In the genomic region with DNA sequence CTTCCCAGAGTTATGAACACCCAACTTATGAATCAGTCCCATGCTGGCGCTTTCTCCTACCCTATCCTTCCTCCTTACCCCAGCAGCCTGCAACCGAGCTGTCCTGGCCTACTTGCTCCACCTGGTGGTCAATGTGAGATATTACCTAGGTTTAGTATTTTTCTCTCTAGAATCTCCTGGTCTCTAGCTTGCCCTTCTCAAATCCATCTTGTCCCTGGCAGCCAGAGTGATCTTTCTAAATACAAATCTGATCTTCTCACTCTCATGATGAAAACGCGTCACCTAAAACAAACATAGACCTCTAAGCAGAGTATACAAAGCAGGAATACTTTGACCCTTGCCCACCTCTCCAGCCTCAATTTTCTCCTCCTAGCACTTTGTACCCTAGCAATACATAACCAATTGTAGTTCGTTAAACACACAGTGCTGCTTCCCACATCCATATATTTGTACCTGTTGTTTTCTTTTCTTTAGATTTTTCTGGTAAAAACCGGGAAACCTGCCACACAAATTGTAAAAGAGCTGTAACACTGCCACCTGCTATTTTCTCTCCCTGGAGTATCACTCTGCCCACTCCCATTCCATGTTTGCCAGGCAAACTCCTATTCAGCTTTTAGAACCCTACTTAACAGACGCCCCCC, we compare ENCODE assay signal across 1 cellular context.
TF ChIP-seq lines count a peak whose summit lies in the region.

No MANE protein-coding gene starts in this region.

TF ChIP-seq in HepG2, 621 proteins besides CTCF, POLR2A, EP300 and RAD21 (continued from another document and continues in another):
- peak; percentile 58; the same call in 1 of the 2 replicates for TF ChIP-seq ETV5 (CRISPR knock-in tag; IDR thresholded peaks at IDR 0.05; ENCODE audit: borderline replicate concordance)
- peak; percentile 69; the same call in 1 of the 2 replicates for TF ChIP-seq ESRRA (CRISPR knock-in tag; IDR thresholded peaks at IDR 0.05; ENCODE audit: low read depth)
- no peak for TF ChIP-seq CAMTA2 (CRISPR knock-in tag; IDR thresholded peaks at IDR 0.05; ENCODE audit: borderline replicate concordance)
- TF ChIP-seq TCF7L2 (IDR thresholded peaks at IDR 0.05; ENCODE audit: low read depth, low read length) = no peak
- TF ChIP-seq KDM5B (CRISPR knock-in tag; IDR thresholded peaks at IDR 0.05; ENCODE audit: borderline replicate concordance) = no peak
- no peak for TF ChIP-seq AKAP8 (CRISPR knock-in tag; IDR thresholded peaks at IDR 0.05)
- 0 out of 2 replicates have a peak, but pooled peaks have one; percentile 28 for TF ChIP-seq ZNF205 (CRISPR knock-in tag; IDR thresholded peaks at IDR 0.05)
- TF ChIP-seq, protein P1, sequence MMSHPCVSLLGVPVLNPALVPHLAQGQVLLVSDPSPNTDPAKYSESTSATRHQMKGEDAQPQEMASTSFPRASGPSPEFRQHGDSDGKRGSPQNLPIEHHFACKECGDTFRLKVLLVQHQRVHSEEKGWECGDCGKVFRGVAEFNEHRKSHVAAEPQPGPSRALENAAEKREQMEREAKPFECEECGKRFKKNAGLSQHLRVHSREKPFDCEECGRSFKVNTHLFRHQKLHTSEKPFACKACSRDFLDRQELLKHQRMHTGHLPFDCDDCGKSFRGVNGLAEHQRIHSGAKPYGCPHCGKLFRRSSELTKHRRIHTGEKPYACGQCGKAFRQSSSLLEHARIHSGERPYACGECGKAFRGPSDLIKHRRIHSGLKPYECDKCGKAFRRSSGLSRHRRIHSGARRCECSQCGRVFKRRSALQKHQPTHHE (CRISPR knock-in tag; IDR thresholded peaks at IDR 0.05; ENCODE audit: borderline replicate concordance) = no peak
- TF ChIP-seq PAF1 (CRISPR knock-in tag; IDR thresholded peaks at IDR 0.05) = no peak
- TF ChIP-seq HOXA9 (CRISPR knock-in tag; IDR thresholded peaks at IDR 0.05; ENCODE audit: borderline replicate concordance) = no peak
- TF ChIP-seq, protein P2, sequence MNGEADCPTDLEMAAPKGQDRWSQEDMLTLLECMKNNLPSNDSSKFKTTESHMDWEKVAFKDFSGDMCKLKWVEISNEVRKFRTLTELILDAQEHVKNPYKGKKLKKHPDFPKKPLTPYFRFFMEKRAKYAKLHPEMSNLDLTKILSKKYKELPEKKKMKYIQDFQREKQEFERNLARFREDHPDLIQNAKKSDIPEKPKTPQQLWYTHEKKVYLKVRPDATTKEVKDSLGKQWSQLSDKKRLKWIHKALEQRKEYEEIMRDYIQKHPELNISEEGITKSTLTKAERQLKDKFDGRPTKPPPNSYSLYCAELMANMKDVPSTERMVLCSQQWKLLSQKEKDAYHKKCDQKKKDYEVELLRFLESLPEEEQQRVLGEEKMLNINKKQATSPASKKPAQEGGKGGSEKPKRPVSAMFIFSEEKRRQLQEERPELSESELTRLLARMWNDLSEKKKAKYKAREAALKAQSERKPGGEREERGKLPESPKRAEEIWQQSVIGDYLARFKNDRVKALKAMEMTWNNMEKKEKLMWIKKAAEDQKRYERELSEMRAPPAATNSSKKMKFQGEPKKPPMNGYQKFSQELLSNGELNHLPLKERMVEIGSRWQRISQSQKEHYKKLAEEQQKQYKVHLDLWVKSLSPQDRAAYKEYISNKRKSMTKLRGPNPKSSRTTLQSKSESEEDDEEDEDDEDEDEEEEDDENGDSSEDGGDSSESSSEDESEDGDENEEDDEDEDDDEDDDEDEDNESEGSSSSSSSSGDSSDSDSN (CRISPR knock-in tag; IDR thresholded peaks at IDR 0.05) = 0 out of 2 replicates have a peak, but pooled peaks have one; percentile 22
- peak; percentile 86 for TF ChIP-seq MEF2D (CRISPR knock-in tag; IDR thresholded peaks at IDR 0.05)
- peak; percentile 93 for TF ChIP-seq MIXL1 (CRISPR knock-in tag; IDR thresholded peaks at IDR 0.05)
- TF ChIP-seq, protein P3, sequence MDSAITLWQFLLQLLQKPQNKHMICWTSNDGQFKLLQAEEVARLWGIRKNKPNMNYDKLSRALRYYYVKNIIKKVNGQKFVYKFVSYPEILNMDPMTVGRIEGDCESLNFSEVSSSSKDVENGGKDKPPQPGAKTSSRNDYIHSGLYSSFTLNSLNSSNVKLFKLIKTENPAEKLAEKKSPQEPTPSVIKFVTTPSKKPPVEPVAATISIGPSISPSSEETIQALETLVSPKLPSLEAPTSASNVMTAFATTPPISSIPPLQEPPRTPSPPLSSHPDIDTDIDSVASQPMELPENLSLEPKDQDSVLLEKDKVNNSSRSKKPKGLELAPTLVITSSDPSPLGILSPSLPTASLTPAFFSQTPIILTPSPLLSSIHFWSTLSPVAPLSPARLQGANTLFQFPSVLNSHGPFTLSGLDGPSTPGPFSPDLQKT (CRISPR knock-in tag; IDR thresholded peaks at IDR 0.05; ENCODE audit: borderline replicate concordance) = no peak
- no peak for TF ChIP-seq SYNCRIP (IDR thresholded peaks at IDR 0.05; ENCODE audit: insufficient read depth, low read depth, low read length)
- TF ChIP-seq, protein P4, sequence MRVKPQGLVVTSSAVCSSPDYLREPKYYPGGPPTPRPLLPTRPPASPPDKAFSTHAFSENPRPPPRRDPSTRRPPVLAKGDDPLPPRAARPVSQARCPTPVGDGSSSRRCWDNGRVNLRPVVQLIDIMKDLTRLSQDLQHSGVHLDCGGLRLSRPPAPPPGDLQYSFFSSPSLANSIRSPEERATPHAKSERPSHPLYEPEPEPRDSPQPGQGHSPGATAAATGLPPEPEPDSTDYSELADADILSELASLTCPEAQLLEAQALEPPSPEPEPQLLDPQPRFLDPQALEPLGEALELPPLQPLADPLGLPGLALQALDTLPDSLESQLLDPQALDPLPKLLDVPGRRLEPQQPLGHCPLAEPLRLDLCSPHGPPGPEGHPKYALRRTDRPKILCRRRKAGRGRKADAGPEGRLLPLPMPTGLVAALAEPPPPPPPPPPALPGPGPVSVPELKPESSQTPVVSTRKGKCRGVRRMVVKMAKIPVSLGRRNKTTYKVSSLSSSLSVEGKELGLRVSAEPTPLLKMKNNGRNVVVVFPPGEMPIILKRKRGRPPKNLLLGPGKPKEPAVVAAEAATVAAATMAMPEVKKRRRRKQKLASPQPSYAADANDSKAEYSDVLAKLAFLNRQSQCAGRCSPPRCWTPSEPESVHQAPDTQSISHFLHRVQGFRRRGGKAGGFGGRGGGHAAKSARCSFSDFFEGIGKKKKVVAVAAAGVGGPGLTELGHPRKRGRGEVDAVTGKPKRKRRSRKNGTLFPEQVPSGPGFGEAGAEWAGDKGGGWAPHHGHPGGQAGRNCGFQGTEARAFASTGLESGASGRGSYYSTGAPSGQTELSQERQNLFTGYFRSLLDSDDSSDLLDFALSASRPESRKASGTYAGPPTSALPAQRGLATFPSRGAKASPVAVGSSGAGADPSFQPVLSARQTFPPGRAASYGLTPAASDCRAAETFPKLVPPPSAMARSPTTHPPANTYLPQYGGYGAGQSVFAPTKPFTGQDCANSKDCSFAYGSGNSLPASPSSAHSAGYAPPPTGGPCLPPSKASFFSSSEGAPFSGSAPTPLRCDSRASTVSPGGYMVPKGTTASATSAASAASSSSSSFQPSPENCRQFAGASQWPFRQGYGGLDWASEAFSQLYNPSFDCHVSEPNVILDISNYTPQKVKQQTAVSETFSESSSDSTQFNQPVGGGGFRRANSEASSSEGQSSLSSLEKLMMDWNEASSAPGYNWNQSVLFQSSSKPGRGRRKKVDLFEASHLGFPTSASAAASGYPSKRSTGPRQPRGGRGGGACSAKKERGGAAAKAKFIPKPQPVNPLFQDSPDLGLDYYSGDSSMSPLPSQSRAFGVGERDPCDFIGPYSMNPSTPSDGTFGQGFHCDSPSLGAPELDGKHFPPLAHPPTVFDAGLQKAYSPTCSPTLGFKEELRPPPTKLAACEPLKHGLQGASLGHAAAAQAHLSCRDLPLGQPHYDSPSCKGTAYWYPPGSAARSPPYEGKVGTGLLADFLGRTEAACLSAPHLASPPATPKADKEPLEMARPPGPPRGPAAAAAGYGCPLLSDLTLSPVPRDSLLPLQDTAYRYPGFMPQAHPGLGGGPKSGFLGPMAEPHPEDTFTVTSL (CRISPR knock-in tag; IDR thresholded peaks at IDR 0.05; ENCODE audit: borderline replicate concordance) = peak; percentile 91; the same call in 1 of the 2 replicates
- TF ChIP-seq SNAPC2 (CRISPR knock-in tag; IDR thresholded peaks at IDR 0.05) = 0 out of 2 replicates have a peak, but pooled peaks have one; percentile 61
- TF ChIP-seq TARDBP (CRISPR knock-in tag; IDR thresholded peaks at IDR 0.05) = peak; percentile 75; the same call in 1 of the 2 replicates
- peak; percentile 86 for TF ChIP-seq SAP130 (CRISPR knock-in tag; IDR thresholded peaks at IDR 0.05; ENCODE audit: low read depth)
- TF ChIP-seq HDAC2 (CRISPR knock-in tag; IDR thresholded peaks at IDR 0.05) = peak; percentile 99
- TF ChIP-seq HNRNPK (IDR thresholded peaks at IDR 0.05; ENCODE audit: low read depth, low read length, poor library complexity, severe bottlenecking) = no peak
- TF ChIP-seq KDM6A (CRISPR knock-in tag; IDR thresholded peaks at IDR 0.05; ENCODE audit: low read depth) = peak; percentile 86
- no peak for TF ChIP-seq ZNF382 (CRISPR knock-in tag; IDR thresholded peaks at IDR 0.05; ENCODE audit: borderline replicate concordance)
- peak; percentile 93; the same call in 1 of the 2 replicates for TF ChIP-seq FOXJ3 (CRISPR knock-in tag; IDR thresholded peaks at IDR 0.05; ENCODE audit: borderline replicate concordance)
- TF ChIP-seq, protein P5, sequence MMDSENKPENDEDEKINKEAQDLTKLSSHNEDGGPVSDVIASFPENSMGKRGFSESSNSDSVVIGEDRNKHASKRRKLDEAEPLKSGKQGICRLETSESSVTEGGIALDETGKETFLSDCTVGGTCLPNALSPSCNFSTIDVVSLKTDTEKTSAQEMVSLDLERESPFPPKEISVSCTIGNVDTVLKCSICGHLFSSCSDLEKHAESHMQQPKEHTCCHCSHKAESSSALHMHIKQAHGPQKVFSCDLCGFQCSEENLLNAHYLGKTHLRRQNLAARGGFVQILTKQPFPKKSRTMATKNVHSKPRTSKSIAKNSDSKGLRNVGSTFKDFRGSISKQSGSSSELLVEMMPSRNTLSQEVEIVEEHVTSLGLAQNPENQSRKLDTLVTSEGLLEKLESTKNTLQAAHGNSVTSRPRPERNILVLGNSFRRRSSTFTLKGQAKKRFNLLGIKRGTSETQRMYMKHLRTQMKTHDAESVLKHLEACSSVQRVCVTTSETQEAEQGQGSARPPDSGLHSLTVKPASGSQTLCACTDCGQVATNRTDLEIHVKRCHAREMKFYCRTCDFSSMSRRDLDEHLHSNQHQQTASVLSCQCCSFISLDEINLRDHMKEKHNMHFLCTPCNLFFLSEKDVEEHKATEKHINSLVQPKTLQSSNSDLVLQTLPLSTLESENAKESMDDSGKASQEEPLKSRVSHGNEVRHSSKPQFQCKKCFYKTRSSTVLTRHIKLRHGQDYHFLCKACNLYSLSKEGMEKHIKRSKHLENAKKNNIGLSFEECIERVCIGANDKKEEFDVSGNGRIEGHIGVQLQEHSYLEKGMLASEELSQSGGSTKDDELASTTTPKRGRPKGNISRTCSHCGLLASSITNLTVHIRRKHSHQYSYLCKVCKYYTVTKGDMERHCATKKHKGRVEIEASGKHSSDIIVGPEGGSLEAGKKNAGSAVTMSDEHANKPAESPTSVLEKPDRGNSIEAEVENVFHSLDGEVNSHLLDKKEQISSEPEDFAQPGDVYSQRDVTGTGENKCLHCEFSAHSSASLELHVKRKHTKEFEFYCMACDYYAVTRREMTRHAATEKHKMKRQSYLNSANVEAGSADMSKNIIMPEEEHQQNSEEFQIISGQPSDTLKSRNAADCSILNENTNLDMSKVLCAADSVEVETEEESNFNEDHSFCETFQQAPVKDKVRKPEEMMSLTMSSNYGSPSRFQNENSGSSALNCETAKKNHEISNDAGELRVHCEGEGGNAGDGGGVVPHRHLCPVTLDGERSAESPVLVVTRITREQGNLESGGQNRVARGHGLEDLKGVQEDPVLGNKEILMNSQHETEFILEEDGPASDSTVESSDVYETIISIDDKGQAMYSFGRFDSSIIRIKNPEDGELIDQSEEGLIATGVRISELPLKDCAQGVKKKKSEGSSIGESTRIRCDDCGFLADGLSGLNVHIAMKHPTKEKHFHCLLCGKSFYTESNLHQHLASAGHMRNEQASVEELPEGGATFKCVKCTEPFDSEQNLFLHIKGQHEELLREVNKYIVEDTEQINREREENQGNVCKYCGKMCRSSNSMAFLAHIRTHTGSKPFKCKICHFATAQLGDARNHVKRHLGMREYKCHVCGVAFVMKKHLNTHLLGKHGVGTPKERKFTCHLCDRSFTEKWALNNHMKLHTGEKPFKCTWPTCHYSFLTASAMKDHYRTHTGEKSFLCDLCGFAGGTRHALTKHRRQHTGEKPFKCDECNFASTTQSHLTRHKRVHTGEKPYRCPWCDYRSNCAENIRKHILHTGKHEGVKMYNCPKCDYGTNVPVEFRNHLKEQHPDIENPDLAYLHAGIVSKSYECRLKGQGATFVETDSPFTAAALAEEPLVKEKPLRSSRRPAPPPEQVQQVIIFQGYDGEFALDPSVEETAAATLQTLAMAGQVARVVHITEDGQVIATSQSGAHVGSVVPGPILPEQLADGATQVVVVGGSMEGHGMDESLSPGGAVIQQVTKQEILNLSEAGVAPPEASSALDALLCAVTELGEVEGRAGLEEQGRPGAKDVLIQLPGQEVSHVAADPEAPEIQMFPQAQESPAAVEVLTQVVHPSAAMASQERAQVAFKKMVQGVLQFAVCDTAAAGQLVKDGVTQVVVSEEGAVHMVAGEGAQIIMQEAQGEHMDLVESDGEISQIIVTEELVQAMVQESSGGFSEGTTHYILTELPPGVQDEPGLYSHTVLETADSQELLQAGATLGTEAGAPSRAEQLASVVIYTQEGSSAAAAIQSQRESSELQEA (CRISPR knock-in tag; IDR thresholded peaks at IDR 0.05; ENCODE audit: not compliant biosample characterization) = no peak
- peak; percentile 92 for TF ChIP-seq JUN (CRISPR knock-in tag; IDR thresholded peaks at IDR 0.05)
- TF ChIP-seq ZFP62 (CRISPR knock-in tag; IDR thresholded peaks at IDR 0.05) = no peak
- TF ChIP-seq NCOA2 (CRISPR knock-in tag; IDR thresholded peaks at IDR 0.05) = peak; percentile 90
- TF ChIP-seq, protein P6, sequence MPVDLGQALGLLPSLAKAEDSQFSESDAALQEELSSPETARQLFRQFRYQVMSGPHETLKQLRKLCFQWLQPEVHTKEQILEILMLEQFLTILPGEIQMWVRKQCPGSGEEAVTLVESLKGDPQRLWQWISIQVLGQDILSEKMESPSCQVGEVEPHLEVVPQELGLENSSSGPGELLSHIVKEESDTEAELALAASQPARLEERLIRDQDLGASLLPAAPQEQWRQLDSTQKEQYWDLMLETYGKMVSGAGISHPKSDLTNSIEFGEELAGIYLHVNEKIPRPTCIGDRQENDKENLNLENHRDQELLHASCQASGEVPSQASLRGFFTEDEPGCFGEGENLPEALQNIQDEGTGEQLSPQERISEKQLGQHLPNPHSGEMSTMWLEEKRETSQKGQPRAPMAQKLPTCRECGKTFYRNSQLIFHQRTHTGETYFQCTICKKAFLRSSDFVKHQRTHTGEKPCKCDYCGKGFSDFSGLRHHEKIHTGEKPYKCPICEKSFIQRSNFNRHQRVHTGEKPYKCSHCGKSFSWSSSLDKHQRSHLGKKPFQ (CRISPR knock-in tag; IDR thresholded peaks at IDR 0.05; ENCODE audit: insufficient replicate concordance) = peak; percentile 21
- TF ChIP-seq ZNF652 (CRISPR knock-in tag; IDR thresholded peaks at IDR 0.05; ENCODE audit: borderline replicate concordance, low read depth) = peak; percentile 41; the same call in 1 of the 2 replicates
- 0 out of 2 replicates have a peak, but pooled peaks have one; percentile 47 for TF ChIP-seq ZNF775 (CRISPR knock-in tag; IDR thresholded peaks at IDR 0.05; ENCODE audit: borderline replicate concordance)
- no peak for TF ChIP-seq TAF15 (IDR thresholded peaks at IDR 0.05; ENCODE audit: low read depth, low read length, poor library complexity, severe bottlenecking)
- peak; percentile 95 for TF ChIP-seq TBX3 (IDR thresholded peaks at IDR 0.05; ENCODE audit: borderline replicate concordance)
- TF ChIP-seq ZNF841 (CRISPR knock-in tag; IDR thresholded peaks at IDR 0.05; ENCODE audit: borderline replicate concordance) = no peak
- 0 out of 2 replicates have a peak, but pooled peaks have one; percentile 40 for TF ChIP-seq CCDC6 (CRISPR knock-in tag; IDR thresholded peaks at IDR 0.05)
- peak; percentile 79 to 95; a peak in 3 of 4 replicates for TF ChIP-seq NR2F1 (CRISPR knock-in tag; IDR thresholded peaks at IDR 0.05)
- TF ChIP-seq ZNF496 (CRISPR knock-in tag; IDR thresholded peaks at IDR 0.05; ENCODE audit: insufficient replicate concordance) = no peak
- TF ChIP-seq ATF1 (CRISPR knock-in tag; IDR thresholded peaks at IDR 0.05) = peak; percentile 82
